Comparison of ENCODE assay signal across 23 cellular contexts in genomic region chr14:22922294-22922693, GRCh38. TPM values are rescaled to one million over a fixed set of nuclear protein-coding genes. Genes with fewer than 3 reads are reported as not detected.
"Had no signal": no experiment of that assay in that cellular context is flagged by ENCODE, and none has a peak within 500 bp of the region (broad histone marks: within the 10 kb centered on the region; RNA-seq: fewer than 3 reads in every experiment).

No MANE protein-coding gene starts in this region.

- H3K27me3 ChIP-seq: heart left ventricle, spleen, thyroid gland had no signal

- H3K4me3 Mint-ChIP-seq: activated CD8-positive, alpha-beta T cell treated with anti-CD3 and anti-CD28 coated beads, Interleukin-2, amount 10 ng/mL, durations not matched to agents 7 days and 5 days; activated T-helper 1 cell treated with anti-CD3 and anti-CD28 coated beads, Interleukin-12 subunit alpha, Interleukin-12 subunit beta, Interleukin-2, Interleukin-4 antibody, amounts not matched to agents 30 ng/mL and 10 ng/mL and 1 ng/mL, durations not matched to agents 14 hours and 24 hours and 36 hours; memory B cell; naive B cell; T-cell had no signal

- H3K9me3 Mint-ChIP-seq: activated naive CD4-positive, alpha-beta T cell treated with anti-CD3 and anti-CD28 coated beads, Interleukin-2, amount 50 U/mL, for 72 hours; activated T-helper 1 cell treated with anti-CD3 and anti-CD28 coated beads, Interleukin-12 subunit alpha, Interleukin-12 subunit beta, Interleukin-2, Interleukin-4 antibody, amounts not matched to agents 30 ng/mL and 10 ng/mL and 1 ng/mL, durations not matched to agents 14 hours and 24 hours and 36 hours; memory B cell; naive B cell; T-cell had no signal

- DNase-seq: activated CD4-positive, alpha-beta T cell treated with anti-CD3 and anti-CD28 coated beads for 1 hour; activated CD4-positive, alpha-beta T cell treated with anti-CD3 and anti-CD28 coated beads, Interleukin-2, amount 50 U/mL, for 1 hour; activated CD8-positive, alpha-beta T cell treated with anti-CD3 and anti-CD28 coated beads, Interleukin-2, amount 10 ng/mL, durations not matched to agents 7 days and 5 days; cerebellar nuclear complex; heart left ventricle; islet precursor cell; left colon; mucosa of descending colon; naive B cell; occipital lobe; posterior cingulate gyrus; spleen; stimulated activated CD4-positive, alpha-beta T cell treated with anti-CD3 and anti-CD28 coated beads, Interleukin-4, amount 100 ng/mL, for 24 hours; stimulated activated naive CD4-positive, alpha-beta T cell treated with Interleukin-2 at 50 U/mL for 16 hours; T-cell; T-helper 9 cell; thyroid gland had no signal

- ATAC-seq: activated CD8-positive, alpha-beta T cell treated with anti-CD3 and anti-CD28 coated beads, Interleukin-2, amount 10 ng/mL, durations not matched to agents 7 days and 5 days; activated naive CD4-positive, alpha-beta T cell treated with anti-CD3 and anti-CD28 coated beads, Interleukin-2, amount 50 U/mL, for 72 hours; heart left ventricle; left colon; mucosa of descending colon; T-cell had no signal

- FAIRE-seq: astrocyte, bronchial epithelial cell had no signal

- H3K27me3 Mint-ChIP-seq: memory B cell, naive B cell had no signal

- H3K27ac ChIP-seq: coronary artery, heart left ventricle, spleen, thyroid gland had no signal

- H3K4me3 ChIP-seq: coronary artery, heart left ventricle, mucosa of descending colon, spleen, thyroid gland had no signal

- H3K9me3 ChIP-seq: heart left ventricle, mucosa of descending colon, spleen, thyroid gland had no signal

- H3K27ac Mint-ChIP-seq: activated CD8-positive, alpha-beta T cell treated with anti-CD3 and anti-CD28 coated beads, Interleukin-2, amount 10 ng/mL, durations not matched to agents 7 days and 5 days; activated T-helper 1 cell treated with anti-CD3 and anti-CD28 coated beads, Interleukin-12 subunit alpha, Interleukin-12 subunit beta, Interleukin-2, Interleukin-4 antibody, amounts not matched to agents 30 ng/mL and 10 ng/mL and 1 ng/mL, durations not matched to agents 14 hours and 24 hours and 36 hours; memory B cell; T-cell had no signal

RNA-seq across cellular contexts. Expression of gene REM2, which starts 39.3 kb away (rescaled TPM):
- total RNA-seq: bronchial epithelial cell had no signal
